10 cellular contexts compared by ENCODE assay signal in genomic region chr10:69979177-69979576, GRCh38.
"Had no signal": no experiment of that assay in that cellular context is flagged by ENCODE, and none has a peak within 500 bp of the region (broad histone marks: within the 10 kb centered on the region; RNA-seq: fewer than 3 reads in every experiment).

No MANE protein-coding gene starts in this region.

- H3K27ac ChIP-seq: HL-60 had no signal

- ATAC-seq: GM23338, HepG2, K562 had no signal

- H3K4me2 ChIP-seq: GM23338 had no signal

- FAIRE-seq: H1, H54, HepG2, K562 had no signal

- H3K4me3 ChIP-seq: GM23338, K562 had no signal

- DNase-seq: H9, HCEC 1CT, HFFc6, KG1 had no signal
